ENCODE assay signal across 8 cellular contexts in genomic region chr2:174485763-174486613, GRCh38. TPM values are rescaled to one million over a fixed set of nuclear protein-coding genes. Genes with fewer than 3 reads are reported as not detected.
DNase-seq lines count a peak whose midpoint lies in the region; ATAC-seq and TF ChIP-seq lines count a peak whose summit lies in the region.

No MANE protein-coding gene starts in this region.

- no peak overlapping the region for H2BK5ac ChIP-seq in trophoblast cell (ENCODE audit: low read depth, low read length, poor library complexity)

- peak overlapping the region; percentile 1 for H3K14ac ChIP-seq in trophoblast cell (ENCODE audit: low read length)

- H4K91ac ChIP-seq in trophoblast cell (ENCODE audit: low read depth, low read length) = no peak overlapping the region

- intact Hi-C loops in heart right ventricle (cut with DNase I) = loop anchor here in 3 of 10 donors (5.0 to 10.0 kb wide), 3 partner anchors 76 to 116 kb away; partner anchors contain the start of gene WIPF1 (in 1 of the 3)

- WGBS in heart right ventricle, 2 donors = 7 to 11% methylated on average over 25 of the region's 25 CpGs
- no CpG with 5 or more reads among the region's 25 CpGs for WGBS in trophoblast cell (ENCODE audit: extremely low coverage, insufficient coverage, insufficient read length)

- H3K9me3 Mint-ChIP-seq in activated naive CD4-positive, alpha-beta T cell treated with anti-CD3 and anti-CD28 coated beads, Interleukin-2, amount 10 ng/mL, durations not matched to agents 7 days and 5 days = no peaks in the 10 kb centered on the region

- peak overlapping the region; percentile 88 for H3K27ac Mint-ChIP-seq in activated naive CD4-positive, alpha-beta T cell treated with anti-CD3 and anti-CD28 coated beads, Interleukin-2, amount 10 ng/mL, durations not matched to agents 7 days and 5 days

- peaks cover 0 to 26% (median 10%) of the 10 kb centered on the region in 9 donors for H3K4me1 ChIP-seq in heart right ventricle
- H3K4me1 ChIP-seq in trophoblast cell (ENCODE audit: control insufficient read depth in 1 of 2, insufficient read depth in 2 of 2, low read length in 2 of 2) = peaks cover 0 to 4% of the 10 kb centered on the region in 2 experiments

- no peak overlapping the region for H4K8ac ChIP-seq in trophoblast cell (ENCODE audit: low read depth, low read length)

- no peak overlapping the region for H4K12ac ChIP-seq in trophoblast cell (ENCODE audit: low read depth, low read length)

- no peak for TF ChIP-seq CTCF in heart right ventricle (IDR thresholded peaks at IDR 0.05)

- H2AK5ac ChIP-seq in trophoblast cell (ENCODE audit: low read length) = no peak overlapping the region

- H3K27ac ChIP-seq in heart right ventricle (peak overlapping the region in 9 of 10 donors; percentile 53 to 93 (median 81)), trophoblast cell (ENCODE audit: low read depth, low read length) (no peak overlapping the region)

- CTCF ChIA-PET in activated naive CD4-positive, alpha-beta T cell treated with anti-CD3 and anti-CD28 coated beads, Interleukin-2, amount 10 ng/mL, durations not matched to agents 7 days and 5 days (lab: Charles Lee) = interaction anchor here (0.6 to 1.8 kb wide), 9 partner anchors 9 to 61 kb away, joined by 3 to 7 read pairs (median 4); no protein-coding TSS in a partner anchor

- H3K36me3 ChIP-seq in heart right ventricle (peaks cover 0 to 20% (median 5%) of the 10 kb centered on the region in 9 donors), trophoblast cell (ENCODE audit: control insufficient read depth in 1 of 2, insufficient read depth in 2 of 2, low read length in 2 of 2) (no peaks in the 10 kb centered on the region)

- ATAC-seq in HG02852 (IDR thresholded peaks at IDR 0.05; ENCODE audit: unreplicated experiment) (peak; percentile 5), heart right ventricle (peak; percentile 7 to 54 (median 28))

- H3K9me3 ChIP-seq in heart right ventricle (no peaks in the 10 kb centered on the region), trophoblast cell (ENCODE audit: insufficient read depth, low read depth, low read length) (no peaks in the 10 kb centered on the region)

- H3K4me3 Mint-ChIP-seq in activated naive CD4-positive, alpha-beta T cell treated with anti-CD3 and anti-CD28 coated beads, Interleukin-2, amount 10 ng/mL, durations not matched to agents 7 days and 5 days = peak overlapping the region; percentile 91

- no peaks in the 10 kb centered on the region for H3K79me2 ChIP-seq in trophoblast cell (ENCODE audit: control insufficient read depth, insufficient read depth, low read length, poor library complexity)

- H2BK120ac ChIP-seq in trophoblast cell (ENCODE audit: insufficient read depth, low read length, poor library complexity) = no peak overlapping the region

- H2BK12ac ChIP-seq in trophoblast cell (ENCODE audit: low read length) = no peak overlapping the region

- no peak overlapping the region for H3K4ac ChIP-seq in trophoblast cell (ENCODE audit: low read depth, low read length)

- H3K27me3 ChIP-seq in heart right ventricle (no peaks in the 10 kb centered on the region), trophoblast cell (ENCODE audit: insufficient read depth, low read length) (no peaks in the 10 kb centered on the region)

- H3K36me3 Mint-ChIP-seq in activated naive CD4-positive, alpha-beta T cell treated with anti-CD3 and anti-CD28 coated beads, Interleukin-2, amount 10 ng/mL, durations not matched to agents 7 days and 5 days = peaks cover 34% of the 10 kb centered on the region

- peak; percentile 24 for DNase-seq in activated CD4-positive, alpha-beta T cell treated with anti-CD3 and anti-CD28 coated beads for 1 hour
- no peak for DNase-seq in activated CD4-positive, alpha-beta T cell treated with anti-CD3 and anti-CD28 coated beads, Interleukin-2, amount 50 U/mL, for 4 hours
- DNase-seq in NCI-H510A treated with DMSO at 0.1 percent for 48 hours (lab: John Stamatoyannopoulos, UW) (peak; percentile 57), heart right ventricle (peak; percentile 23 to 24), trophoblast cell (no peak), NOMO-1 (lab: John Stamatoyannopoulos, UW; ENCODE audit: unreplicated experiment in 2 of 2) (no peak)
- peak; percentile 53 for DNase-seq in activated naive CD4-positive, alpha-beta T cell treated with anti-CD3 and anti-CD28 coated beads, Interleukin-2, amount 10 ng/mL, durations not matched to agents 7 days and 5 days

- no peak overlapping the region for H3K18ac ChIP-seq in trophoblast cell (ENCODE audit: low read length)

- H3K4me3 ChIP-seq in heart right ventricle (peak overlapping the region; percentile 68 to 99 (median 84)), trophoblast cell (ENCODE audit: low read depth, low read length) (peak overlapping the region; percentile 80)

- H2AFZ ChIP-seq in trophoblast cell (ENCODE audit: insufficient read depth, low read length, poor library complexity) = peak overlapping the region; percentile 81

- peaks cover 7% of the 10 kb centered on the region for H3K79me1 ChIP-seq in trophoblast cell (ENCODE audit: low read length)

- H3K27me3 Mint-ChIP-seq in activated naive CD4-positive, alpha-beta T cell treated with anti-CD3 and anti-CD28 coated beads, Interleukin-2, amount 10 ng/mL, durations not matched to agents 7 days and 5 days = no peaks in the 10 kb centered on the region

- H3K9ac ChIP-seq in trophoblast cell (ENCODE audit: low read length) = peak overlapping the region; percentile 57

- peak overlapping the region; percentile 96 for H3K4me2 ChIP-seq in trophoblast cell (ENCODE audit: low read length)

- peaks cover 69% of the 10 kb centered on the region for H3K4me1 Mint-ChIP-seq in activated naive CD4-positive, alpha-beta T cell treated with anti-CD3 and anti-CD28 coated beads, Interleukin-2, amount 10 ng/mL, durations not matched to agents 7 days and 5 days

- no peak overlapping the region for H3K23ac ChIP-seq in trophoblast cell (ENCODE audit: low read length)

RNA-seq across cellular contexts. Expression of gene GPR155, which starts 0.8 kb away (rescaled TPM):
- total RNA-seq in heart right ventricle = 10 to 100 TPM; 10.7 to 17.9 (median 14.6) TPM
- polyA plus RNA-seq in heart right ventricle = 1 to 10 TPM; 2.3 to 4.8 TPM
- 2.7 TPM in 2 replicates for polyA plus RNA-seq in trophoblast cell (2013)

Comparison
In these comparisons a context has a peak if more than half of its experiments do, and no peak if none do; other contexts are left out.
1. DNase-seq: peak in activated CD4-positive, alpha-beta T cell treated with anti-CD3 and anti-CD28 coated beads for 1 hour (single experiment), NCI-H510A treated with DMSO at 0.1 percent for 48 hours (single experiment), activated naive CD4-positive, alpha-beta T cell treated with anti-CD3 and anti-CD28 coated beads, Interleukin-2, amount 10 ng/mL, durations not matched to agents 7 days and 5 days (single experiment) and heart right ventricle (2 of 2); none in activated CD4-positive, alpha-beta T cell treated with anti-CD3 and anti-CD28 coated beads, Interleukin-2, amount 50 U/mL, for 4 hours (0 of 2), trophoblast cell (0 of 2) and NOMO-1 (0 of 2).